Comparison of ENCODE assay signal across 1 cellular context in the genomic region with DNA sequence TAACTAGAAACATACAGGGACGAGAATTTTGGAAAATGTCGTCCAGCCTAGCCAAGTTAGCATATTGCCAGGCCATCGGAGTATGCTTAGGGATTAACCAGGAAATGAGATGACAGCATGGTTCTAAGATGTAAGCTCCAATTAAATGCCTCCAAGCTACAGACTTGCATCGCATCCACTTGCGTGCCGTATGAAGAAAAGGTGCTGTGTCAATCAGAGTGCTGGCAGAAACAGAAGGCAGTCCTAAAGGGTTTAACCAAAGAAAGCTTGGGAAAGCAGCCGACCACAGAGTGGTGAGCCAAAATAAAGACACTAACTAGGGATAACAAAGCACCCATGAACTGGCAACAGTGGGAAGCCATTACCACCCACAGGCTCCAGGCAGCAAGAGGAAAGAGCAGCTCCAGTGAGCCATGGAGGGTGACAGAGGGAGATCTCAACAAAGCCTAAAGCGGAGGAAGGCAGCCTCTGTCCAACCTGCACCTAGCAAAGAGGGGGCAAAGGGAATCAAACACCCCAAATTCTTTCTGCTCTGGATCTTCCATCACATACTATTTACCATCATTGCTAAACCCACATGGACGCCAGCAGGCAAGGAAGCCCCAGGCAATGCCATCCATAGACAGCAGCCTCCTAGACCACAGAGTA.
TF ChIP-seq lines count a peak whose summit lies in the region.

No MANE protein-coding gene starts in this region.

TF ChIP-seq in HepG2, 621 proteins besides CTCF, POLR2A, EP300 and RAD21:
- TF ChIP-seq ARID2 (CRISPR knock-in tag; IDR thresholded peaks at IDR 0.05; ENCODE audit: borderline replicate concordance) (no peak), ZNF441 (CRISPR knock-in tag; IDR thresholded peaks at IDR 0.05; ENCODE audit: borderline replicate concordance) (no peak), DNMT1 (CRISPR knock-in tag; IDR thresholded peaks at IDR 0.05) (no peak), NFE2L2 (IDR thresholded peaks at IDR 0.05; ENCODE audit: low read length) (no peak), ZNF33B (CRISPR knock-in tag; IDR thresholded peaks at IDR 0.05) (no peak), ZC3H4 (CRISPR knock-in tag; IDR thresholded peaks at IDR 0.05; ENCODE audit: borderline replicate concordance) (no peak)
- TF ChIP-seq, protein P1, sequence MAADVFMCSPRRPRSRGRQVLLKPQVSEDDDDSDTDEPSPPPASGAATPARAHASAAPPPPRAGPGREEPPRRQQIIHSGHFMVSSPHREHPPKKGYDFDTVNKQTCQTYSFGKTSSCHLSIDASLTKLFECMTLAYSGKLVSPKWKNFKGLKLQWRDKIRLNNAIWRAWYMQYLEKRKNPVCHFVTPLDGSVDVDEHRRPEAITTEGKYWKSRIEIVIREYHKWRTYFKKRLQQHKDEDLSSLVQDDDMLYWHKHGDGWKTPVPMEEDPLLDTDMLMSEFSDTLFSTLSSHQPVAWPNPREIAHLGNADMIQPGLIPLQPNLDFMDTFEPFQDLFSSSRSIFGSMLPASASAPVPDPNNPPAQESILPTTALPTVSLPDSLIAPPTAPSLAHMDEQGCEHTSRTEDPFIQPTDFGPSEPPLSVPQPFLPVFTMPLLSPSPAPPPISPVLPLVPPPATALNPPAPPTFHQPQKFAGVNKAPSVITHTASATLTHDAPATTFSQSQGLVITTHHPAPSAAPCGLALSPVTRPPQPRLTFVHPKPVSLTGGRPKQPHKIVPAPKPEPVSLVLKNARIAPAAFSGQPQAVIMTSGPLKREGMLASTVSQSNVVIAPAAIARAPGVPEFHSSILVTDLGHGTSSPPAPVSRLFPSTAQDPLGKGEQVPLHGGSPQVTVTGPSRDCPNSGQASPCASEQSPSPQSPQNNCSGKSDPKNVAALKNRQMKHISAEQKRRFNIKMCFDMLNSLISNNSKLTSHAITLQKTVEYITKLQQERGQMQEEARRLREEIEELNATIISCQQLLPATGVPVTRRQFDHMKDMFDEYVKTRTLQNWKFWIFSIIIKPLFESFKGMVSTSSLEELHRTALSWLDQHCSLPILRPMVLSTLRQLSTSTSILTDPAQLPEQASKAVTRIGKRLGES (CRISPR knock-in tag; IDR thresholded peaks at IDR 0.05; ENCODE audit: borderline replicate concordance), result no peak
TF ChIP-seq in HepG2: peak in this region for 0.
